ENCODE assay signal across 9 cellular contexts in genomic region chr1:23594927-23595353, GRCh38. TPM values are rescaled to one million over a fixed set of nuclear protein-coding genes. Genes with fewer than 3 reads are reported as not detected.
DNase-seq lines count a peak whose midpoint lies in the region; ATAC-seq and TF ChIP-seq lines count a peak whose summit lies in the region.
"Had no signal": no experiment of that assay in that cellular context is flagged by ENCODE, and none has a peak within 500 bp of the region (broad histone marks: within the 10 kb centered on the region; RNA-seq: fewer than 3 reads in every experiment).

No MANE protein-coding gene starts in this region.

- H3K4me3 Mint-ChIP-seq in mesothelial cell of epicardium = no peak overlapping the region

- TF ChIP-seq CTCF in DOHH2 (IDR thresholded peaks at IDR 0.05; ENCODE audit: low read depth, low read length, poor library complexity, severe bottlenecking) (no peak), mesothelial cell of epicardium (IDR thresholded peaks at IDR 0.05; ENCODE audit: unreplicated experiment) (no peak), prostate gland (IDR thresholded peaks at IDR 0.05) (no peak)

- H3K36me3 ChIP-seq in DOHH2 (ENCODE audit: control insufficient read depth, low read length) = peaks cover 8% of the 10 kb centered on the region; the same call in 1 of the 2 replicates
- H3K36me3 ChIP-seq in prostate gland = no peaks in the 10 kb centered on the region
- H3K36me3 ChIP-seq in HAP-1 (replicated peaks) = no peaks in the 10 kb centered on the region

- H3K4me1 ChIP-seq in DOHH2 (ENCODE audit: control insufficient read depth, low read length) = peaks cover 100% of the 10 kb centered on the region
- H3K4me1 ChIP-seq in prostate gland (replicated peaks) = no peaks in the 10 kb centered on the region
- H3K4me1 ChIP-seq in HAP-1 = peaks cover 11% of the 10 kb centered on the region

- no peaks in the 10 kb centered on the region for H3K9me3 Mint-ChIP-seq in mesothelial cell of epicardium

- H3K27me3 ChIP-seq in DOHH2 (ENCODE audit: control insufficient read depth, low read length) = no peaks in the 10 kb centered on the region
- H3K27me3 ChIP-seq in prostate gland (replicated peaks; ENCODE audit: insufficient read depth) = no peaks in the 10 kb centered on the region
- H3K27me3 ChIP-seq in HAP-1 (ENCODE audit: low read depth) = no peaks in the 10 kb centered on the region

- in situ Hi-C loops in HAP-1 (cut with MboI; ENCODE audit: low sequenced_read_pairs) = no loop called here

- peak overlapping the region; percentile 86 for H3K27ac Mint-ChIP-seq in mesothelial cell of epicardium

- H3K4me1 Mint-ChIP-seq in mesothelial cell of epicardium = peaks cover 68% of the 10 kb centered on the region

- DNase-seq in SKM-1 treated with dmso at 0.1 percent for 144 hours (lab: John Stamatoyannopoulos, UW; ENCODE audit: unreplicated experiment) (peak; percentile 10), mesothelial cell of epicardium (ENCODE audit: low spot score in 2 of 2, unreplicated experiment in 2 of 2) (no peak), prostate gland (ENCODE audit: low spot score) (no peak), HAP-1 (ENCODE audit: low spot score in 2 of 2) (no peak), NCI-H1436 (lab: John Stamatoyannopoulos, UW) (no peak), NCI-H526 treated with DMSO at 0.1 percent for 48 hours (lab: John Stamatoyannopoulos, UW) (no peak)
- DNase-seq: NCI-H2081 treated with DMSO at 0.1 percent for 48 hours had no signal

- H3K27ac ChIP-seq in DOHH2 (ENCODE audit: low read depth, low read length) (peak overlapping the region; percentile 94), prostate gland (no peak overlapping the region)

- peak; percentile 35 for ATAC-seq in HG02642 (IDR thresholded peaks at IDR 0.05; ENCODE audit: poor library complexity, unreplicated experiment)

- H3K4me2 ChIP-seq in DOHH2 (ENCODE audit: low read length) = peak overlapping the region; percentile 77

- H3K9me3 ChIP-seq in DOHH2 (ENCODE audit: control insufficient read depth, insufficient read depth, low read length) (no peaks in the 10 kb centered on the region), prostate gland (no peaks in the 10 kb centered on the region), HAP-1 (no peaks in the 10 kb centered on the region)

- H3K4me3 ChIP-seq in DOHH2 (ENCODE audit: low read length) (peak overlapping the region; percentile 61), prostate gland (no peak overlapping the region), HAP-1 (no peak overlapping the region)

- intact Hi-C loops in prostate gland (cut with DNase I) = no loop called here

- 92% methylated on average over 7 of the region's 7 CpGs for WGBS in prostate gland

- no peaks in the 10 kb centered on the region for H3K9me2 ChIP-seq in DOHH2 (replicated peaks; ENCODE audit: control insufficient read depth, low read length)

- no peak for TF ChIP-seq POLR2A in prostate gland (IDR thresholded peaks at IDR 0.05)

- H3K79me2 ChIP-seq in DOHH2 (ENCODE audit: control insufficient read depth, low read length) = no peaks in the 10 kb centered on the region

- no peaks in the 10 kb centered on the region for H3K27me3 Mint-ChIP-seq in mesothelial cell of epicardium (ENCODE audit: low read depth)

- peaks cover 78% of the 10 kb centered on the region for H3F3A ChIP-seq in DOHH2 (ENCODE audit: control insufficient read depth, insufficient read depth)

- no peaks in the 10 kb centered on the region for H4K20me1 ChIP-seq in DOHH2 (ENCODE audit: control insufficient read depth, insufficient read depth, low read depth, low read length)

- no peaks in the 10 kb centered on the region for H3K36me3 Mint-ChIP-seq in mesothelial cell of epicardium

RNA-seq across cellular contexts. Expression of gene ID3, which starts 35.6 kb away (rescaled TPM):
- 456 to 487 TPM (median 468 TPM) in 3 replicates for total RNA-seq in mesothelial cell of epicardium
- total RNA-seq in prostate gland = 100 to 1,000 TPM; 151 to 184 TPM
